1 cellular context compared by ENCODE assay signal in the genomic region with DNA sequence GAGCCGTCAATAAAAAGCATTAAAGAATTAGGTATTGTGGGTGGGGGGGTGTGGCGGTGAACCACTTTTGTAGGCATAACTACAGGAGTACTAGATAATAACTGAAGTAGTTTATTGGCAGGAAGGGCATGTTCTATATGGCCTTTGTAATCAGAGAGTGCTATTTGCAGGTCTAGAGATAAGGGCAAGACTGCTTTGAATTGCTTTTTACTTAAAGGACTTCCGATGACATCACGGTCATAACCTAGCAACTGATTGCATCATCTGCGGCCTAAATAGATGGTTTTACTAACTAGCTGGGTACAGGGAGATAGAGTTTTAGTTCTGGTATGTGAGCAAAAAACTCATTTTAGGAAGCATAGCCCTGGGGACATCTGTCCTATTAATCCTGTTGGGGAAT.
TF ChIP-seq lines count a peak whose summit lies in the region.

No MANE protein-coding gene starts in this region.

TF ChIP-seq in HepG2, 621 proteins besides CTCF, POLR2A, EP300 and RAD21 (continued from another document):
- TF ChIP-seq, protein P1, sequence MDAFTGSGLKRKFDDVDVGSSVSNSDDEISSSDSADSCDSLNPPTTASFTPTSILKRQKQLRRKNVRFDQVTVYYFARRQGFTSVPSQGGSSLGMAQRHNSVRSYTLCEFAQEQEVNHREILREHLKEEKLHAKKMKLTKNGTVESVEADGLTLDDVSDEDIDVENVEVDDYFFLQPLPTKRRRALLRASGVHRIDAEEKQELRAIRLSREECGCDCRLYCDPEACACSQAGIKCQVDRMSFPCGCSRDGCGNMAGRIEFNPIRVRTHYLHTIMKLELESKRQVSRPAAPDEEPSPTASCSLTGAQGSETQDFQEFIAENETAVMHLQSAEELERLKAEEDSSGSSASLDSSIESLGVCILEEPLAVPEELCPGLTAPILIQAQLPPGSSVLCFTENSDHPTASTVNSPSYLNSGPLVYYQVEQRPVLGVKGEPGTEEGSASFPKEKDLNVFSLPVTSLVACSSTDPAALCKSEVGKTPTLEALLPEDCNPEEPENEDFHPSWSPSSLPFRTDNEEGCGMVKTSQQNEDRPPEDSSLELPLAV (CRISPR knock-in tag; conservative IDR thresholded peaks at IDR 0.05; ENCODE audit: low read depth) = no peak
- TF ChIP-seq, protein P2, sequence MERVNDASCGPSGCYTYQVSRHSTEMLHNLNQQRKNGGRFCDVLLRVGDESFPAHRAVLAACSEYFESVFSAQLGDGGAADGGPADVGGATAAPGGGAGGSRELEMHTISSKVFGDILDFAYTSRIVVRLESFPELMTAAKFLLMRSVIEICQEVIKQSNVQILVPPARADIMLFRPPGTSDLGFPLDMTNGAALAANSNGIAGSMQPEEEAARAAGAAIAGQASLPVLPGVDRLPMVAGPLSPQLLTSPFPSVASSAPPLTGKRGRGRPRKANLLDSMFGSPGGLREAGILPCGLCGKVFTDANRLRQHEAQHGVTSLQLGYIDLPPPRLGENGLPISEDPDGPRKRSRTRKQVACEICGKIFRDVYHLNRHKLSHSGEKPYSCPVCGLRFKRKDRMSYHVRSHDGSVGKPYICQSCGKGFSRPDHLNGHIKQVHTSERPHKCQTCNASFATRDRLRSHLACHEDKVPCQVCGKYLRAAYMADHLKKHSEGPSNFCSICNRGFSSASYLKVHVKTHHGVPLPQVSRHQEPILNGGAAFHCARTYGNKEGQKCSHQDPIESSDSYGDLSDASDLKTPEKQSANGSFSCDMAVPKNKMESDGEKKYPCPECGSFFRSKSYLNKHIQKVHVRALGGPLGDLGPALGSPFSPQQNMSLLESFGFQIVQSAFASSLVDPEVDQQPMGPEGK (CRISPR knock-in tag; IDR thresholded peaks at IDR 0.05) = no peak
- TF ChIP-seq ZNF3 (CRISPR knock-in tag; IDR thresholded peaks at IDR 0.05) = no peak
